2 cellular contexts compared by ENCODE assay signal in the genomic region with DNA sequence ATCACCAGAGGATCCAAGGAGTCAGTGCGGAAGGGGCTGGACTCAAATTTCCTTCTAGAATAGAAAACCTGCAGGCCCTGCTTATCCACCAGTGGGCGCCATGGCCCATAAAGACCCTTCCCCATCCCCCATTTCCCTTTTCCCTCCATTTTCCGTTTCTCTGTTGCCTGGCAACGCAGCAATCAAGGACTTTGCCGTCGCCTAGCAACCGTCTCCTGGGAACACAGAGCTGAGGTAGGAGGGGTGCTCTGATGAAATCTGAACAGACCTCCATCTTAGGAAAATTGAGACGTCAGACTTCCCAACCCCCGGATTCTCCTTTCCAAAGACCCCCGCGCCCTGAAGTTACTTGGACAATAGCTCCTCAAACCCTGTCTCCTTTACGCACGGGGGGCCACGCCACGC.
TF ChIP-seq lines count a peak whose summit lies in the region.

No MANE protein-coding gene starts in this region.

TF ChIP-seq in HCT116, 20 proteins besides CTCF, POLR2A, EP300 and RAD21:
- TF ChIP-seq, protein P1, sequence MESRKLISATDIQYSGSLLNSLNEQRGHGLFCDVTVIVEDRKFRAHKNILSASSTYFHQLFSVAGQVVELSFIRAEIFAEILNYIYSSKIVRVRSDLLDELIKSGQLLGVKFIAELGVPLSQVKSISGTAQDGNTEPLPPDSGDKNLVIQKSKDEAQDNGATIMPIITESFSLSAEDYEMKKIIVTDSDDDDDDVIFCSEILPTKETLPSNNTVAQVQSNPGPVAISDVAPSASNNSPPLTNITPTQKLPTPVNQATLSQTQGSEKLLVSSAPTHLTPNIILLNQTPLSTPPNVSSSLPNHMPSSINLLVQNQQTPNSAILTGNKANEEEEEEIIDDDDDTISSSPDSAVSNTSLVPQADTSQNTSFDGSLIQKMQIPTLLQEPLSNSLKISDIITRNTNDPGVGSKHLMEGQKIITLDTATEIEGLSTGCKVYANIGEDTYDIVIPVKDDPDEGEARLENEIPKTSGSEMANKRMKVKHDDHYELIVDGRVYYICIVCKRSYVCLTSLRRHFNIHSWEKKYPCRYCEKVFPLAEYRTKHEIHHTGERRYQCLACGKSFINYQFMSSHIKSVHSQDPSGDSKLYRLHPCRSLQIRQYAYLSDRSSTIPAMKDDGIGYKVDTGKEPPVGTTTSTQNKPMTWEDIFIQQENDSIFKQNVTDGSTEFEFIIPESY (IDR thresholded peaks at IDR 0.05; ENCODE audit: extremely low read depth, insufficient replicate concordance, low read length): no peak
- TF ChIP-seq EGR1 (IDR thresholded peaks at IDR 0.05; ENCODE audit: low read depth) (no peak), EZH2 (IDR thresholded peaks at IDR 0.05) (no peak), SP1 (IDR thresholded peaks at IDR 0.05; ENCODE audit: low read depth) (no peak), TCF7L2 (IDR thresholded peaks at IDR 0.05; ENCODE audit: borderline replicate concordance, extremely low read depth, insufficient read depth, insufficient read length) (no peak), ZFX (IDR thresholded peaks at IDR 0.05) (no peak), YY1 (IDR thresholded peaks at IDR 0.05; ENCODE audit: extremely low read depth, insufficient replicate concordance, low read depth, low read length) (no peak), ELF1 (IDR thresholded peaks at IDR 0.05; ENCODE audit: borderline replicate concordance, low read depth) (no peak), JUND (IDR thresholded peaks at IDR 0.05) (no peak), EZH2phosphoT487 (IDR thresholded peaks at IDR 0.05; ENCODE audit: borderline replicate concordance) (no peak), REST (IDR thresholded peaks at IDR 0.05; ENCODE audit: low read depth) (no peak), SRF (IDR thresholded peaks at IDR 0.05; ENCODE audit: low read depth) (no peak), FOSL1 (IDR thresholded peaks at IDR 0.05; ENCODE audit: low read depth) (no peak), CEBPB (IDR thresholded peaks at IDR 0.05; ENCODE audit: low read depth) (no peak), POLR2AphosphoS5 (IDR thresholded peaks at IDR 0.05; ENCODE audit: low read depth, low read length) (no peak), SIN3A (IDR thresholded peaks at IDR 0.05; ENCODE audit: low read depth) (no peak)

TF ChIP-seq in WTC11, 78 proteins besides CTCF, POLR2A, EP300 and RAD21:
- TF ChIP-seq, protein P2, sequence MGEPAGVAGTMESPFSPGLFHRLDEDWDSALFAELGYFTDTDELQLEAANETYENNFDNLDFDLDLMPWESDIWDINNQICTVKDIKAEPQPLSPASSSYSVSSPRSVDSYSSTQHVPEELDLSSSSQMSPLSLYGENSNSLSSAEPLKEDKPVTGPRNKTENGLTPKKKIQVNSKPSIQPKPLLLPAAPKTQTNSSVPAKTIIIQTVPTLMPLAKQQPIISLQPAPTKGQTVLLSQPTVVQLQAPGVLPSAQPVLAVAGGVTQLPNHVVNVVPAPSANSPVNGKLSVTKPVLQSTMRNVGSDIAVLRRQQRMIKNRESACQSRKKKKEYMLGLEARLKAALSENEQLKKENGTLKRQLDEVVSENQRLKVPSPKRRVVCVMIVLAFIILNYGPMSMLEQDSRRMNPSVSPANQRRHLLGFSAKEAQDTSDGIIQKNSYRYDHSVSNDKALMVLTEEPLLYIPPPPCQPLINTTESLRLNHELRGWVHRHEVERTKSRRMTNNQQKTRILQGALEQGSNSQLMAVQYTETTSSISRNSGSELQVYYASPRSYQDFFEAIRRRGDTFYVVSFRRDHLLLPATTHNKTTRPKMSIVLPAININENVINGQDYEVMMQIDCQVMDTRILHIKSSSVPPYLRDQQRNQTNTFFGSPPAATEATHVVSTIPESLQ (CRISPR knock-in tag; IDR thresholded peaks at IDR 0.05): no peak
- TF ChIP-seq NFYB (CRISPR knock-in tag; conservative IDR thresholded peaks at IDR 0.05; ENCODE audit: low read depth): no peak
- peak; percentile 68; the same call in 1 of the 2 replicates for TF ChIP-seq ETV6 (CRISPR knock-in tag; IDR thresholded peaks at IDR 0.05)
- TF ChIP-seq, protein P3, sequence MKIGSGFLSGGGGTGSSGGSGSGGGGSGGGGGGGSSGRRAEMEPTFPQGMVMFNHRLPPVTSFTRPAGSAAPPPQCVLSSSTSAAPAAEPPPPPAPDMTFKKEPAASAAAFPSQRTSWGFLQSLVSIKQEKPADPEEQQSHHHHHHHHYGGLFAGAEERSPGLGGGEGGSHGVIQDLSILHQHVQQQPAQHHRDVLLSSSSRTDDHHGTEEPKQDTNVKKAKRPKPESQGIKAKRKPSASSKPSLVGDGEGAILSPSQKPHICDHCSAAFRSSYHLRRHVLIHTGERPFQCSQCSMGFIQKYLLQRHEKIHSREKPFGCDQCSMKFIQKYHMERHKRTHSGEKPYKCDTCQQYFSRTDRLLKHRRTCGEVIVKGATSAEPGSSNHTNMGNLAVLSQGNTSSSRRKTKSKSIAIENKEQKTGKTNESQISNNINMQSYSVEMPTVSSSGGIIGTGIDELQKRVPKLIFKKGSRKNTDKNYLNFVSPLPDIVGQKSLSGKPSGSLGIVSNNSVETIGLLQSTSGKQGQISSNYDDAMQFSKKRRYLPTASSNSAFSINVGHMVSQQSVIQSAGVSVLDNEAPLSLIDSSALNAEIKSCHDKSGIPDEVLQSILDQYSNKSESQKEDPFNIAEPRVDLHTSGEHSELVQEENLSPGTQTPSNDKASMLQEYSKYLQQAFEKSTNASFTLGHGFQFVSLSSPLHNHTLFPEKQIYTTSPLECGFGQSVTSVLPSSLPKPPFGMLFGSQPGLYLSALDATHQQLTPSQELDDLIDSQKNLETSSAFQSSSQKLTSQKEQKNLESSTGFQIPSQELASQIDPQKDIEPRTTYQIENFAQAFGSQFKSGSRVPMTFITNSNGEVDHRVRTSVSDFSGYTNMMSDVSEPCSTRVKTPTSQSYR (CRISPR knock-in tag; IDR thresholded peaks at IDR 0.05): peak; percentile 96
- no peak for TF ChIP-seq FOXP1 (CRISPR knock-in tag; IDR thresholded peaks at IDR 0.05; ENCODE audit: borderline replicate concordance)
- TF ChIP-seq, protein P4, sequence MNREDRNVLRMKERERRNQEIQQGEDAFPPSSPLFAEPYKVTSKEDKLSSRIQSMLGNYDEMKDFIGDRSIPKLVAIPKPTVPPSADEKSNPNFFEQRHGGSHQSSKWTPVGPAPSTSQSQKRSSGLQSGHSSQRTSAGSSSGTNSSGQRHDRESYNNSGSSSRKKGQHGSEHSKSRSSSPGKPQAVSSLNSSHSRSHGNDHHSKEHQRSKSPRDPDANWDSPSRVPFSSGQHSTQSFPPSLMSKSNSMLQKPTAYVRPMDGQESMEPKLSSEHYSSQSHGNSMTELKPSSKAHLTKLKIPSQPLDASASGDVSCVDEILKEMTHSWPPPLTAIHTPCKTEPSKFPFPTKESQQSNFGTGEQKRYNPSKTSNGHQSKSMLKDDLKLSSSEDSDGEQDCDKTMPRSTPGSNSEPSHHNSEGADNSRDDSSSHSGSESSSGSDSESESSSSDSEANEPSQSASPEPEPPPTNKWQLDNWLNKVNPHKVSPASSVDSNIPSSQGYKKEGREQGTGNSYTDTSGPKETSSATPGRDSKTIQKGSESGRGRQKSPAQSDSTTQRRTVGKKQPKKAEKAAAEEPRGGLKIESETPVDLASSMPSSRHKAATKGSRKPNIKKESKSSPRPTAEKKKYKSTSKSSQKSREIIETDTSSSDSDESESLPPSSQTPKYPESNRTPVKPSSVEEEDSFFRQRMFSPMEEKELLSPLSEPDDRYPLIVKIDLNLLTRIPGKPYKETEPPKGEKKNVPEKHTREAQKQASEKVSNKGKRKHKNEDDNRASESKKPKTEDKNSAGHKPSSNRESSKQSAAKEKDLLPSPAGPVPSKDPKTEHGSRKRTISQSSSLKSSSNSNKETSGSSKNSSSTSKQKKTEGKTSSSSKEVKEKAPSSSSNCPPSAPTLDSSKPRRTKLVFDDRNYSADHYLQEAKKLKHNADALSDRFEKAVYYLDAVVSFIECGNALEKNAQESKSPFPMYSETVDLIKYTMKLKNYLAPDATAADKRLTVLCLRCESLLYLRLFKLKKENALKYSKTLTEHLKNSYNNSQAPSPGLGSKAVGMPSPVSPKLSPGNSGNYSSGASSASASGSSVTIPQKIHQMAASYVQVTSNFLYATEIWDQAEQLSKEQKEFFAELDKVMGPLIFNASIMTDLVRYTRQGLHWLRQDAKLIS (CRISPR knock-in tag; IDR thresholded peaks at IDR 0.05; ENCODE audit: borderline replicate concordance): no peak
TF ChIP-seq in WTC11: peak in this region for 2.
